16 cellular contexts compared by ENCODE assay signal in genomic region chr5:133696006-133696584, GRCh38.
A peak's percentile ranks its signal among the peaks of the same experiment; 100 is the strongest.
DNase-seq lines count a peak whose midpoint lies in the region; ATAC-seq and TF ChIP-seq lines count a peak whose summit lies in the region.
"Had no signal": no experiment of that assay in that cellular context is flagged by ENCODE, and none has a peak within 500 bp of the region (broad histone marks: within the 10 kb centered on the region; RNA-seq: fewer than 3 reads in every experiment).

No MANE protein-coding gene starts in this region.

- H3K79me2 ChIP-seq in H9 (ENCODE audit: insufficient read depth, low read length), result no peaks in the 10 kb centered on the region

- H3K27me3 ChIP-seq in H9 (ENCODE audit: insufficient read depth, low read length) (no peaks in the 10 kb centered on the region), WERI-Rb-1 (ENCODE audit: insufficient read depth, low read depth, severe bottlenecking) (no peaks in the 10 kb centered on the region)
- H3K27me3 ChIP-seq: BE2C had no signal

- no peak overlapping the region for H2BK20ac ChIP-seq in H9 (ENCODE audit: low read depth, low read length, poor library complexity, severe bottlenecking)

- no peak overlapping the region for H3K27ac ChIP-seq in H9 (ENCODE audit: insufficient read length, low read depth, low read length)
- peak overlapping the region; percentile 20; the same call in 1 of the 2 replicates for H3K27ac ChIP-seq in WERI-Rb-1

- peaks cover 4% of the 10 kb centered on the region for H3K23me2 ChIP-seq in H9 (ENCODE audit: insufficient read length, low read depth, low read length, poor library complexity, severe bottlenecking)

- peak; percentile 5 for DNase-seq in H9
- no peak for DNase-seq in WERI-Rb-1
- DNase-seq in glutamatergic neuron, result no peak
- peak; percentile 2 for DNase-seq in stimulated activated CD8-positive, alpha-beta memory T cell treated with anti-CD3 and anti-CD28 coated beads, Interleukin-4, amount 100 ng/mL, for 48 hours
- DNase-seq in anterior cingulate cortex (lab: John Stamatoyannopoulos, UW), result no peak
- DNase-seq: BE2C; CD8-positive, alpha-beta T cell; COR-L47; DMS153; DMS79 treated with DMSO at 0.1 percent for 48 hours; EL; IMR-90 had no signal

- H3K27ac Mint-ChIP-seq in H9 (peak overlapping the region in 1 of 3 experiments; percentile 29; a peak in 1 of 7 replicates), glutamatergic neuron (ENCODE audit: unreplicated experiment) (peak overlapping the region; percentile 59)
- H3K27ac Mint-ChIP-seq: CD14-positive monocyte; CD8-positive, alpha-beta T cell had no signal

- H3K9ac ChIP-seq in H9 (ENCODE audit: extremely low read depth, insufficient read length, low read length), result no peak overlapping the region

- no peak overlapping the region for H2AFZ ChIP-seq in H9 (ENCODE audit: low read length)

- H3K4me1 ChIP-seq in H9 (ENCODE audit: insufficient read depth, low read length), result no peaks in the 10 kb centered on the region

- no peak overlapping the region for H4K91ac ChIP-seq in H9 (ENCODE audit: insufficient read length, low read depth, low read length)

- no peak overlapping the region for H4K8ac ChIP-seq in H9 (replicated peaks; ENCODE audit: insufficient read length, low read depth, low read length)

- H2BK15ac ChIP-seq in H9 (ENCODE audit: low read depth, low read length), result no peak overlapping the region

- no peak overlapping the region for H3T11ph ChIP-seq in H9 (ENCODE audit: low read length)

- no peak overlapping the region for H3K14ac ChIP-seq in H9 (ENCODE audit: insufficient read depth, low read length)

- no peak overlapping the region for H3K4me2 ChIP-seq in H9 (ENCODE audit: insufficient read depth, insufficient read length, low read length)

- H3K9me3 Mint-ChIP-seq in H9 (peaks cover 0 to 2% of the 10 kb centered on the region in 2 experiments; a peak in 1 of 5 replicates), glutamatergic neuron (ENCODE audit: unreplicated experiment) (peaks cover 5% of the 10 kb centered on the region)
- H3K9me3 Mint-ChIP-seq: CD8-positive, alpha-beta T cell had no signal

- ATAC-seq in GM18868 (IDR thresholded peaks at IDR 0.05; ENCODE audit: unreplicated experiment) (no peak), GM18502 (IDR thresholded peaks at IDR 0.05; ENCODE audit: poor library complexity, unreplicated experiment) (no peak)
- ATAC-seq: CD8-positive, alpha-beta T cell; HCT116 had no signal

- TF ChIP-seq CTCF in H9 (conservative IDR thresholded peaks at IDR 0.05), result no peak
- TF ChIP-seq CTCF in WERI-Rb-1 (IDR thresholded peaks at IDR 0.05; ENCODE audit: low read depth, low read length), result no peak
- TF ChIP-seq CTCF in glutamatergic neuron (IDR thresholded peaks at IDR 0.05; ENCODE audit: partially characterized antibody, unreplicated experiment), result no peak

- H4K5ac ChIP-seq in H9 (ENCODE audit: insufficient read length, low read depth, low read length), result no peak overlapping the region

- H3K4me3 Mint-ChIP-seq in H9 (no peak overlapping the region), glutamatergic neuron (ENCODE audit: unreplicated experiment) (no peak overlapping the region)
- H3K4me3 Mint-ChIP-seq: CD14-positive monocyte; CD8-positive, alpha-beta T cell had no signal

- no peak overlapping the region for H3K4me3 ChIP-seq in WERI-Rb-1 (ENCODE audit: low read depth, low read length)

- no peak overlapping the region for H3K4ac ChIP-seq in H9 (ENCODE audit: low read depth, low read length)

- no peaks in the 10 kb centered on the region; a peak in 1 of 7 replicates for H3K36me3 Mint-ChIP-seq in H9 (ENCODE audit: insufficient read depth in 1 of 3, low read depth in 3 of 3)
- no peaks in the 10 kb centered on the region for H3K36me3 Mint-ChIP-seq in glutamatergic neuron (ENCODE audit: unreplicated experiment)
- H3K36me3 Mint-ChIP-seq: CD14-positive monocyte; CD8-positive, alpha-beta T cell had no signal

- no peak overlapping the region for H3K56ac ChIP-seq in H9 (ENCODE audit: insufficient read length, low read depth, low read length)

- no peak overlapping the region for H2BK5ac ChIP-seq in H9 (ENCODE audit: insufficient read length, low read length)

- H3K36me3 ChIP-seq in WERI-Rb-1, result no peaks in the 10 kb centered on the region
- H3K36me3 ChIP-seq: BE2C had no signal

- H3K4me1 Mint-ChIP-seq in H9 (no peaks in the 10 kb centered on the region), glutamatergic neuron (ENCODE audit: low read depth, unreplicated experiment) (peaks cover 17% of the 10 kb centered on the region)
- H3K4me1 Mint-ChIP-seq: CD14-positive monocyte had no signal

- H2AK5ac ChIP-seq in H9 (ENCODE audit: insufficient read length, low read length), result no peak overlapping the region

- no peak overlapping the region for H3K23ac ChIP-seq in H9 (ENCODE audit: insufficient read length, low read depth, low read length)

- H2BK12ac ChIP-seq in H9 (ENCODE audit: insufficient read length, low read depth, low read length), result no peak overlapping the region

- H3K79me1 ChIP-seq in H9 (ENCODE audit: insufficient read depth, low read depth, low read length, poor library complexity, severe bottlenecking), result no peaks in the 10 kb centered on the region

- peaks cover 13% of the 10 kb centered on the region for H3K27me3 Mint-ChIP-seq in H9 (ENCODE audit: low read depth)
- peaks cover 10% of the 10 kb centered on the region for H3K27me3 Mint-ChIP-seq in glutamatergic neuron (ENCODE audit: unreplicated experiment)

- H2BK120ac ChIP-seq in H9 (ENCODE audit: low read depth, low read length, poor library complexity, severe bottlenecking), result no peak overlapping the region

- no peak overlapping the region for H3K18ac ChIP-seq in H9 (ENCODE audit: insufficient read length, low read depth, low read length)

- no CpG with 5 or more reads among the region's 10 CpGs for WGBS in H9 (ENCODE audit: extremely low coverage, insufficient read length, low lambda C conversion rate)

- H3K9me3 ChIP-seq in H9 (ENCODE audit: control insufficient read depth, low read depth, low read length) (no peaks in the 10 kb centered on the region), WERI-Rb-1 (ENCODE audit: severe bottlenecking) (no peaks in the 10 kb centered on the region)
- H3K9me3 ChIP-seq: BE2C had no signal

- no peaks in the 10 kb centered on the region for H4K20me1 ChIP-seq in H9 (ENCODE audit: control insufficient read depth, insufficient read depth, insufficient read length)

Comparison
In these comparisons a context has a peak if more than half of its experiments do, and no peak if none do; other contexts are left out.
1. DNase-seq: peak in H9 (single experiment) and stimulated activated CD8-positive, alpha-beta memory T cell treated with anti-CD3 and anti-CD28 coated beads, Interleukin-4, amount 100 ng/mL, for 48 hours (single experiment); none in WERI-Rb-1 (single experiment), glutamatergic neuron (single experiment) and anterior cingulate cortex (0 of 58).